ENCODE assay signal across 9 cellular contexts in the genomic region with DNA sequence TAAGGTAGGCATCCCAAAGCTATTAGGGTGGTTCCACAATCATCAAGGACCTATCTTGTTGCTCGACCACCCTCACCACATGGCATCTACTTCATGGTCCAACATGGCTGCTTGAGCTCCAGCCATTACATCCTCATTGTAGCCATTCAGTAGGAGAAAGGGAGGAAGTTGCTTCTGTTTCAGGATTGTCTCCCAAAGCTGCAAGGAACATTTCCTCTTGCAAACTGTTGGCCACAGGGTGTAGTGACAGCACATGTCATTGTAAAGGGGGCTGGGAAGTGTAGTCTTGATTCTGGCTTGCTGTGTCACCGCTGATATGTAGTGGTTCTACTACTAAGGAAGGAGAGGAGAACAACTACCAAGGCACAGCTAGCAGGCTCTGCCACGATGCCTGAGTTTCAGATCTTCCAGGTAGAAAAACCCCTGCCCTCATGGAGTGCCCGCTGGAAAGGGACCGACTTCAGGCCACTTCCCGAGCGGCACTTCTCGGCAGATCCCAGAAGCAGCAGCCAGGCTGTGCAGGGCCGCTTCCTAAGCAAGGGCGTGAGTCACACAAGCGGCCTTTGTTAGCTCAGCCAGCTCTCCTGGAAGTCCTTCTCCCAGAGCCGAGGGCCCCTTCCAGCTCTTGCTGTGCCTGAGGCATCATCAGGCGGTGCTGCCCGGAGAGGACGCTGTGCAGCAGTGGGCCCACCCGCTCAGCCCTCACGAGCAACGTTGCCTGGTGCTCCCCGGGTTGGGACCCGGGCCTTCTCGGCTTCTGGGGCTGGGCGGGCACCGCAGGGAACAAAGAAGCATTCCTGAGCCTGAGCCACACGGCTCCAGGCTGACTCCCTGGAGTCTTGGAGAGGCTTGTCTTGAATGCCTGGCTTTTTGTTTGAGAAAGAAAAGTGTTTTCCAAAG. TPM values are rescaled to one million over a fixed set of nuclear protein-coding genes. Genes with fewer than 3 reads are reported as not detected.
A peak's percentile ranks its signal among the peaks of the same experiment; 100 is the strongest.
DNase-seq lines count a peak whose midpoint lies in the region; ATAC-seq and TF ChIP-seq lines count a peak whose summit lies in the region.
"Had no signal": no experiment of that assay in that cellular context is flagged by ENCODE, and none has a peak within 500 bp of the region (broad histone marks: within the 10 kb centered on the region; RNA-seq: fewer than 3 reads in every experiment).

No MANE protein-coding gene starts in this region.

- peak in 12 of 14 donors; percentile 32 to 95 (median 66) for DNase-seq in C1 segment of cervical spinal cord (lab: John Stamatoyannopoulos, UW)
- no peak for DNase-seq in SK-N-MC (ENCODE audit: low read depth, low spot score)
- peak; percentile 46 to 78 for DNase-seq in foreskin keratinocyte
- peak; percentile 58 for DNase-seq in non-pigmented ciliary epithelial cell (ENCODE audit: low read depth)
- DNase-seq in GM10266 (ENCODE audit: extremely low spot score) = no peak
- no peak for DNase-seq in NCI-H128 (lab: John Stamatoyannopoulos, UW; ENCODE audit: unreplicated experiment)
- DNase-seq in DMS 273 treated with DMSO at 0.1 percent for 48 hours (lab: John Stamatoyannopoulos, UW) = no peak
- DNase-seq: activated T-cell treated with anti-CD3 and anti-CD28 coated beads, Interleukin-2, amount 50 U/mL, for 72 hours had no signal

- ATAC-seq in foreskin keratinocyte (peak; percentile 98), HG03442 (IDR thresholded peaks at IDR 0.05; ENCODE audit: unreplicated experiment) (no peak)
- ATAC-seq: activated T-cell treated with anti-CD3 and anti-CD28 coated beads, Interleukin-2, amount 50 U/mL, for 72 hours had no signal

- H3K36me3 ChIP-seq in SK-N-MC (ENCODE audit: insufficient read depth, low read length) = no peaks in the 10 kb centered on the region

- peak overlapping the region; percentile 57; the same call in 1 of the 2 replicates for H3K27ac ChIP-seq in SK-N-MC
- H3K27ac ChIP-seq in foreskin keratinocyte = no peak overlapping the region

- no peaks in the 10 kb centered on the region for H3K9me3 ChIP-seq in SK-N-MC (ENCODE audit: low read depth, low read length)

- H3K9ac ChIP-seq in SK-N-MC (ENCODE audit: insufficient read length) = peak overlapping the region; percentile 41

- H3K27me3 ChIP-seq in foreskin keratinocyte = no peaks in the 10 kb centered on the region

- no peaks in the 10 kb centered on the region for H3K4me1 ChIP-seq in foreskin keratinocyte

- H3K4me3 ChIP-seq in SK-N-MC = no peak overlapping the region

- TF ChIP-seq CTCF in foreskin keratinocyte (conservative IDR thresholded peaks at IDR 0.05) (peak; percentile 61), GM10266 (IDR thresholded peaks at IDR 0.05; ENCODE audit: control insufficient read depth, insufficient read depth, low read depth, missing control alignments) (no peak)

RNA-seq across cellular contexts. Expression of a gene that starts 58.2 kb away (rescaled TPM):
- total RNA-seq in foreskin keratinocyte = 26.6 and 31.3 TPM in 2 replicates
- 15.8 and 17.9 TPM in 2 replicates for polyA plus RNA-seq in foreskin keratinocyte

Comparison
In these comparisons a context has a peak if more than half of its experiments do, and no peak if none do; other contexts are left out.
1. DNase-seq: peak in C1 segment of cervical spinal cord (12 of 14), foreskin keratinocyte (2 of 2) and non-pigmented ciliary epithelial cell (single experiment); none in SK-N-MC (single experiment), GM10266 (single experiment), NCI-H128 (single experiment) and DMS 273 treated with DMSO at 0.1 percent for 48 hours (single experiment).